ENCODE assay signal across 15 cellular contexts in the genomic region with DNA sequence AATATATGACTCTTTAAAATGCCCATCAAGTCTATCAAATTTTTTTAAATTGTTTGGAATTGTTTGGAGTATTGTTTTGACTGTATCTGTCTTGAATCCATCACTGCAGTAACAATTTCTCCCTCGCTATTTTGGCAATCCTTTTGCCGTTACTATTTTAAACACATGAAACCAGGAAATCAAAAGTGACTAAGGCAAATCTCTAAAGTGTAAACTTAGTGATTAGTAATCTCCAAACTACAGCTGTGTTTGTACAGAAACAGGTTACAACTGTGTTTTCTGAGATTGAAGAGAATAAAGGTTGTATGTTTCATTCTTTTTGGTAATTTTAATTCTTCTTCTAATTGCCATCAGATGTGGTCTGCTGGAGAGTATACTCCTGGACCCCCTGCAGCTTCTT.
"Had no signal": no experiment of that assay in that cellular context is flagged by ENCODE, and none has a peak within 500 bp of the region (broad histone marks: within the 10 kb centered on the region; RNA-seq: fewer than 3 reads in every experiment).

No MANE protein-coding gene starts in this region.

- H3K27me3 ChIP-seq: breast epithelium, testis had no signal

- H3K36me3 Mint-ChIP-seq: activated naive CD8-positive, alpha-beta T cell; natural killer cell had no signal

- H3K36me3 ChIP-seq: breast epithelium, lower lobe of right lung had no signal

- H3K4me3 Mint-ChIP-seq: activated B cell treated with CpG ODN at 0.5 μM for 24 hours; activated naive CD8-positive, alpha-beta T cell; activated T-cell treated with anti-CD3 and anti-CD28 coated beads, Interleukin-2, amount 50 U/mL, for 24 hours; natural killer cell; stimulated activated naive CD8-positive, alpha-beta T cell treated with anti-CD3 and anti-CD28 coated beads, Interleukin-15, amount 100 ng/mL, for 72 hours; T-helper 17 cell had no signal

- H3K27me3 Mint-ChIP-seq: activated B cell treated with CpG ODN at 0.5 μM for 24 hours; stimulated activated naive CD8-positive, alpha-beta T cell treated with anti-CD3 and anti-CD28 coated beads, Interleukin-15, amount 100 ng/mL, for 72 hours had no signal

- H3K4me1 Mint-ChIP-seq: activated B cell treated with CpG ODN at 0.5 μM for 24 hours; natural killer cell; stimulated activated naive CD8-positive, alpha-beta T cell treated with anti-CD3 and anti-CD28 coated beads, Interleukin-15, amount 100 ng/mL, for 72 hours; T-helper 17 cell had no signal

- ATAC-seq: lower lobe of right lung; natural killer cell; stimulated activated naive CD8-positive, alpha-beta T cell treated with anti-CD3 and anti-CD28 coated beads, Interleukin-15, amount 100 ng/mL, for 72 hours; T-helper 17 cell had no signal

- H3K9me3 ChIP-seq: breast epithelium, lower lobe of right lung, testis had no signal

- H3K9me3 Mint-ChIP-seq: activated B cell treated with CpG ODN at 0.5 μM for 24 hours; activated T-cell treated with anti-CD3 and anti-CD28 coated beads, Interleukin-2, amount 50 U/mL, for 24 hours; stimulated activated naive CD8-positive, alpha-beta T cell treated with anti-CD3 and anti-CD28 coated beads, Interleukin-15, amount 100 ng/mL, for 72 hours had no signal

- H3K4me3 ChIP-seq: breast epithelium, lower lobe of right lung, testis had no signal

- H3K4me1 ChIP-seq: breast epithelium, lower lobe of right lung, testis had no signal

- H3K27ac Mint-ChIP-seq: activated B cell treated with CpG ODN at 0.5 μM for 24 hours; activated naive CD8-positive, alpha-beta T cell; activated T-cell treated with anti-CD3 and anti-CD28 coated beads, Interleukin-2, amount 50 U/mL, for 24 hours; natural killer cell; stimulated activated naive CD8-positive, alpha-beta T cell treated with anti-CD3 and anti-CD28 coated beads, Interleukin-15, amount 100 ng/mL, for 72 hours; T-helper 17 cell had no signal

- DNase-seq: activated B cell treated with CpG ODN at 0.5 μM for 24 hours; activated gamma-delta T cell; activated T-cell treated with anti-CD3 and anti-CD28 coated beads, Interleukin-2, amount 50 U/mL, for 24 hours; amygdala; hippocampal formation; kidney glomerular epithelial cell; lower lobe of right lung; natural killer cell; stimulated activated CD4-positive, alpha-beta T cell treated with anti-CD3 and anti-CD28 coated beads, Interleukin-4, amount 100 ng/mL, for 4 hours; stimulated activated naive CD8-positive, alpha-beta T cell treated with anti-CD3 and anti-CD28 coated beads, Interleukin-15, amount 100 ng/mL, for 72 hours; T-helper 17 cell; testis had no signal

- H3K27ac ChIP-seq: breast epithelium, epithelial cell of prostate, lower lobe of right lung, testis had no signal
